8 cellular contexts compared by ENCODE assay signal in the genomic region with DNA sequence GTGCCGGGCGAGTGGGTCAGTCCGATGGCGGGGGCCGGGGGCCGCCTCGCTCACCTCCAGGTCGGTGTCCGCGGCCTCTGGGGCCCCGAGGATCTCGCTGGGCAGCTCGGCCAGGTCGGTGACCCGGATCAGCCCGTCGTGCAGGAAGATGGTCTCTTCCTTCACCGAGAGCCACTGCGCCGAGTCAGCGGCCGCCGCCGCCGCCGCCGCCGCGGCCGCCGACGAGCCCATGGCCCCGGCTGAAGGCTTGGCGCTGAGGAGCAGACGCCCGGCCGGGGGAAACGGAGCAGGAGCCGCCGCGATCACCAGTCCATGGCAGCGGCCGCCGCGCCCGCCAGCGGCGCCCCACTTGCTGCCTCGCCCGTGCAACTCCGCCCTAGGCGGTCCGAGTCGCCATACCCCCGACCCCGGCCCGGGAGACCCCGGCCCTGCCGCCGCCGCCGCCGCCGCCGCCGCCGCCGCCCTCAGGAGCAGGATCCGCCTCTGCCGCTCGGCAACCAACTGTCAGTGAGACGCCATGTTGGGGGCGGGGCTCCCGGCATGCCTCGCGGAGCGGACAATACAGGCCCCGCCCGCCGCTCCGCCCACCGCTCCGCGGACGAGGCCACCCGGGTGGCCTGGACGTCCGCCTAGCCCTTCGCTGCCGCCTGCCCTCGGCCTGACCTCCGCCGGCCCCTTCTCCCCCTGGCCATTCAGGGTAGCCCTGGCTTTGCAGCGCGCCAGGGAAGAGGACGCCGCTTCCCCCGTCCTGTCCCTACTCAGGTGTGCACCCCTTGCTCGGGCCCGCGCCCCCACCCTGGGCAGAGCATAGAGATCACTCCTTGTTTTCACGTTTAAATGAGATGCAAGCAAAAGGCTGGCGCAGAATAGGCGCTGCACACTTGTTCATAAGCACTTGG. TPM values are rescaled to one million over a fixed set of nuclear protein-coding genes. Genes with fewer than 3 reads are reported as not detected.
DNase-seq lines count a peak whose midpoint lies in the region; ATAC-seq and TF ChIP-seq lines count a peak whose summit lies in the region.

A gene with protein sequence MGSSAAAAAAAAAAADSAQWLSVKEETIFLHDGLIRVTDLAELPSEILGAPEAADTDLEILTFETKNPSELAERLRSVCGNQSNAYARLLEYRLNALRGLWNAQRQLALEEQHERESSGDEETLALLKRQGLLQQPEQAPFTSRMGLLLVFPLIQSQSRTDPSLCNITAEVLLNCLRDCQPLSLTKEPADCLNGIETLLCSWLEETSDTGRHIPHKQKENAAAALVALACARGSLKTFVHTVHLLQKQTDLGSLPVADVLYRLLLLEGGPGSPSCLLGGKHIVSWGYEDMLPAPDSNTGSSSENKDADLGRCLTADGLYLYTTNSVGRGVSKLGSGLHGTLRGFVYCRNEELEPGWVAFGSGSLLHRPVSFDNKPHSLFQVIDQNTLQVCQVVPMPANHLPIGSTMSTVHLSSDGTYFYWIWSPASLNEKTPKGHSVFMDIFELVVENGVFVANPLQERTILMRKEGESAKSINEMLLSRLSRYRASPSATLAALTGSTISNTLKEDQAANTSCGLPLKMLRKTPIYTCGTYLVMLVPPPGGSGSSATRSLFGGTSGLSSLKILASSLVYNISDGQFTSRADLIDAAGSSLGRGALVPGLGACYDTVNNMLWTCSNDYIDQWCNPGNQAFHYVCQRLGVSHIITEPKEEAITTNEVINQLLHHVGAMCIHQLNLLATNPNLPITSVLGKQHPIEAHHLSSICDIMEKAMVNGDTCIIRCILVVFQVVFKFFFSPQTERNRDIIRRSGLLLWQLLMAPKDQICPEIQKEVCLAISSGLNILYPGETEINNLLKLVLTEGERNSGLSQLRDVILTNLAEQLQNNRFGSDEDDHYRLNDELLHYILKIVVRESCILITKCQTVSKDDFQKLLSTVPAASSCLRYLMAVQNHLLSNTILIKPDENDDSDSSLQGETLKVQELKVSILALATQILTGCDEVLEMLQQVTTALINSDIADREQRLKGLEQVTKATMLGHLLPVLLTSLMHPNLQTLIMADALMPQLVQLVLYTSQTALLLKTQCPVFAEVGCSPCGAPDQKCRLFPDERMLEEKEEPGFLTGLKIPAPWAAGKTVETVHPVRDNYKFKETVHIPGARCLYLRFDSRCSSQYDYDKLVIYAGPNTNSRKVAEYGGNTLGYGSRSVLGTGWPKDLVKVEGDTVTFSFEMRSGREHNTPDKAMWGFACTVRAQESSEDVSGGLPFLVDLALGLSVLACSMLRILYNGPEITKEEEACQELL (N-terminal part only) (minus strand): TSS at position 534 of the 899 bp plus-strand sequence. CDS start 303 bp downstream, at position 231.

- H3K27ac ChIP-seq in PC-3 (ENCODE audit: low read length) (peak within 1 kb of the TSS; percentile 3; the same call in 1 of the 2 replicates), mucosa of rectum (ENCODE audit: low read depth in 2 of 2, low read length in 2 of 2) (peak within 1 kb of the TSS; percentile 75 to 83)

- H3K4me1 ChIP-seq in PC-3 (ENCODE audit: insufficient read depth, low read length) (peaks cover 17% of the 10 kb centered on the region), mucosa of rectum (ENCODE audit: control insufficient read depth in 2 of 2, insufficient read depth in 2 of 2, low read length in 2 of 2) (peaks cover 12 to 17% of the 10 kb centered on the region in 2 donors)

- H3K27me3 Mint-ChIP-seq in IgD-negative memory B cell = no peaks in the 10 kb centered on the region

- no peaks in the 10 kb centered on the region for H3K36me3 ChIP-seq in PC-3 (ENCODE audit: low read depth, low read length)
- H3K36me3 ChIP-seq in mucosa of rectum (ENCODE audit: control insufficient read depth in 2 of 2, insufficient read depth in 2 of 2, low read length in 2 of 2) = no peaks in the 10 kb centered on the region

- no peak for TF ChIP-seq CTCF in PC-3 (conservative IDR thresholded peaks at IDR 0.05; ENCODE audit: low read depth, low read length)

- no peaks in the 10 kb centered on the region for H3K9me3 Mint-ChIP-seq in IgD-negative memory B cell

- no peaks in the 10 kb centered on the region for H3K36me3 Mint-ChIP-seq in IgD-negative memory B cell

- intact Hi-C loops in PC-3 (cut with micrococcal nuclease) = loop anchor here (2.0 to 10.0 kb wide), 2 partner anchors 41 to 367 kb away; a partner anchor contains a TSS

- H3K4me1 Mint-ChIP-seq in IgD-negative memory B cell = peaks cover 16 to 20% (median 20%) of the 10 kb centered on the region in 3 donors

- POLR2A ChIA-PET in PC-3 (lab: Charles Lee; ENCODE audit: unreplicated experiment) = interaction anchor here (0.6 kb wide), 1 partner anchor 1649 kb away, joined by 3 read pairs; no protein-coding TSS in a partner anchor

- no peaks in the 10 kb centered on the region for H3K27me3 ChIP-seq in PC-3 (ENCODE audit: low read length)
- H3K27me3 ChIP-seq in mucosa of rectum (ENCODE audit: control insufficient read depth in 2 of 2, insufficient read depth in 2 of 2, low read length in 2 of 2) = no peaks in the 10 kb centered on the region

- H3K4me2 ChIP-seq in PC-3 (ENCODE audit: low read length) = peak within 1 kb of the TSS; percentile 96

- no peaks in the 10 kb centered on the region for H3K9me2 ChIP-seq in PC-3 (replicated peaks; ENCODE audit: low read length)

- peak; percentile 30 for DNase-seq in DMS 273 treated with DMSO at 0.1 percent for 48 hours (lab: John Stamatoyannopoulos, UW)
- peak; percentile 98 for DNase-seq in PC-3
- peak; percentile 93 for DNase-seq in activated T-cell treated with anti-CD3 and anti-CD28 coated beads for 48 hours (ENCODE audit: low read depth)
- DNase-seq in erythroblast (lab: John Stamatoyannopoulos, UW) = peak; percentile 93 to 96
- peak; percentile 83 to 87 for DNase-seq in stimulated activated CD8-positive, alpha-beta memory T cell treated with anti-CD3 and anti-CD28 coated beads, Interleukin-4, amount 100 ng/mL, for 4 hours (ENCODE audit: low read depth in 2 of 2, low spot score in 1 of 2)

- H3K4me3 Mint-ChIP-seq in IgD-negative memory B cell = peak within 1 kb of the TSS; percentile 89 to 98 (median 98)

- CTCF ChIA-PET in PC-3 (lab: Charles Lee) = no interaction called here

- peaks cover 48% of the 10 kb centered on the region for H3K79me2 ChIP-seq in PC-3 (ENCODE audit: low read length)

- no peaks in the 10 kb centered on the region for H3K9me3 ChIP-seq in PC-3 (ENCODE audit: low read length)
- H3K9me3 ChIP-seq in mucosa of rectum (ENCODE audit: control insufficient read depth in 2 of 2, low read length in 2 of 2) = no peaks in the 10 kb centered on the region

- peak within 1 kb of the TSS; percentile 88 to 93 (median 88) for H3K27ac Mint-ChIP-seq in IgD-negative memory B cell

- H3F3A ChIP-seq in PC-3 (ENCODE audit: low read length, unreplicated experiment) = no peaks in the 10 kb centered on the region

- H2AFZ ChIP-seq in PC-3 (ENCODE audit: low read length) = peak within 1 kb of the TSS; percentile 99

- peak; percentile 95 for ATAC-seq in GM21529 (IDR thresholded peaks at IDR 0.05; ENCODE audit: unreplicated experiment)
- peak; percentile 90 for ATAC-seq in PC-3

- H3K4me3 ChIP-seq in PC-3 (ENCODE audit: low read length) (peak within 1 kb of the TSS; percentile 90), mucosa of rectum (ENCODE audit: low read length in 2 of 2) (peak within 1 kb of the TSS; percentile 79 to 83)

- H3K9ac ChIP-seq in PC-3 (ENCODE audit: low read length) (peak within 1 kb of the TSS; percentile 81), mucosa of rectum (ENCODE audit: low read depth in 1 of 2, low read length in 2 of 2) (peak within 1 kb of the TSS; percentile 74 to 86)

- TF ChIP-seq POLR2A in erythroblast (IDR thresholded peaks at IDR 0.05; ENCODE audit: low read length) = peak; percentile 90

- H4K20me1 ChIP-seq in PC-3 (ENCODE audit: low read length) = no peaks in the 10 kb centered on the region

- BruUV-seq in PC-3 (replicated peaks; lab: Mats Ljungman, UMichigan) = no TSS peak

RNA-seq across cellular contexts. Expression of the gene that starts here (rescaled TPM):
- 6.8 TPM for polyA plus RNA-seq in IgD-negative memory B cell
- 24.6 and 31.2 TPM in 2 replicates for total RNA-seq in PC-3 (2014; rRNA removed)

Comparison
In these comparisons a context has a peak if more than half of its experiments do, and no peak if none do; other contexts are left out.
1. Peak in every context shown above with its lines: DNase-seq, ATAC-seq, H3K4me3 ChIP-seq and H3K27ac ChIP-seq.
2. DNase-seq: peak in every context shown above with its lines; median percentile 98 in PC-3; 94 in erythroblast; 93 in activated T-cell treated with anti-CD3 and anti-CD28 coated beads for 48 hours; 85 in stimulated activated CD8-positive, alpha-beta memory T cell treated with anti-CD3 and anti-CD28 coated beads, Interleukin-4, amount 100 ng/mL, for 4 hours; 30 in DMS 273 treated with DMSO at 0.1 percent for 48 hours.